7 cellular contexts compared by ENCODE assay signal in the genomic region with DNA sequence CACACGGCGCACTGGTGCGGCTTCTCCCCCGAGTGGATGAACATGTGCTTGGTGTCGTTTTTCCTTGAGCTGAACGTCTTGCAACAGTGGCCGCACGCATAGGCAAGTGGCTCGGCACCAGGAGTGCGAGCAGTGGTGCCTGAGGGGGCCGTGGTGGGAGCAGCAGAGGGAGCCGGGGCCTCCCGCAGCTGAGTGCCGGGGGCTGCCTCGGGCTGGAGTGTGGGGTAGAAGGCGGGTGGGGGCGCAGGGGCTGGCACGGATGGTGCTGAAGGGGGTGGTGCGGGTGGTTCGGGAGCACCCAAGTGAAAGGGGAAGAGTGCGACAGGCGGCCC.
DNase-seq lines count a peak whose midpoint lies in the region; ATAC-seq and TF ChIP-seq lines count a peak whose summit lies in the region.
"Not testable (repeated sequence)": the region's sequence is repeated elsewhere in the genome, so short reads cannot be mapped to it uniquely, and the experiment has no call there.

No MANE protein-coding gene starts in this region.

- not testable (repeated sequence) for H3K4me1 ChIP-seq in GM23338 (ENCODE audit: insufficient read depth); foreskin keratinocyte; naive thymus-derived CD4-positive, alpha-beta T cell (ENCODE audit: control insufficient read depth in 2 of 2, insufficient read depth in 2 of 2, low read length in 2 of 2); aorta (ENCODE audit: control insufficient read depth in 1 of 2, insufficient read depth in 2 of 2, low read length in 2 of 2)

- H3K27me3 ChIP-seq in GM23338 (ENCODE audit: insufficient read depth); foreskin keratinocyte; naive thymus-derived CD4-positive, alpha-beta T cell (ENCODE audit: control insufficient read depth in 2 of 2, insufficient read depth in 2 of 2, low read length in 2 of 2); aorta (ENCODE audit: control insufficient read depth in 1 of 2, insufficient read depth in 2 of 2, low read length in 1 of 2): not testable (repeated sequence)

- H3K9me3 ChIP-seq in naive thymus-derived CD4-positive, alpha-beta T cell (ENCODE audit: control insufficient read depth in 2 of 3, low read length in 3 of 3); aorta (ENCODE audit: control insufficient read depth, low read length): not testable (repeated sequence)

- not testable (repeated sequence) for H2AFZ ChIP-seq in GM23338

- H3K36me3 ChIP-seq in GM23338 (ENCODE audit: insufficient read depth); naive thymus-derived CD4-positive, alpha-beta T cell (ENCODE audit: control insufficient read depth in 2 of 3, insufficient read depth in 3 of 3, low read length in 3 of 3); aorta (ENCODE audit: control insufficient read depth in 1 of 2, insufficient read depth in 2 of 2, low read length in 1 of 2): not testable (repeated sequence)

- not testable (repeated sequence) for H3K27me3 Mint-ChIP-seq in GM23338 (ENCODE audit: insufficient read depth, low read depth, poor library complexity); activated T-cell treated with anti-CD3 and anti-CD28 coated beads, Interleukin-2, amount 50 U/mL, for 72 hours (ENCODE audit: low read depth); naive thymus-derived CD4-positive, alpha-beta T cell

- H3K4me2 ChIP-seq in GM23338, result not testable (repeated sequence)

- H3K4me1 Mint-ChIP-seq in GM23338; activated T-cell treated with anti-CD3 and anti-CD28 coated beads, Interleukin-2, amount 50 U/mL, for 72 hours (ENCODE audit: low read depth); naive thymus-derived CD4-positive, alpha-beta T cell: not testable (repeated sequence)

- H3K36me3 Mint-ChIP-seq in GM23338 (ENCODE audit: low read depth); activated T-cell treated with anti-CD3 and anti-CD28 coated beads, Interleukin-2, amount 50 U/mL, for 72 hours (ENCODE audit: insufficient read depth in 2 of 2); naive thymus-derived CD4-positive, alpha-beta T cell: not testable (repeated sequence)

- H3K9me3 Mint-ChIP-seq in GM23338; activated T-cell treated with anti-CD3 and anti-CD28 coated beads, Interleukin-2, amount 50 U/mL, for 72 hours; naive thymus-derived CD4-positive, alpha-beta T cell: not testable (repeated sequence)

- not testable (repeated sequence) for H4K20me1 ChIP-seq in GM23338 (replicated peaks; ENCODE audit: insufficient read depth)

- CTCF ChIA-PET in naive thymus-derived CD4-positive, alpha-beta T cell (lab: Charles Lee), result not testable (repeated sequence)

- TF ChIP-seq CTCF in GM23338 (conservative IDR thresholded peaks at IDR 0.05; ENCODE audit: low read depth in 2 of 2); foreskin keratinocyte (conservative IDR thresholded peaks at IDR 0.05): not testable (repeated sequence)

- not testable (repeated sequence) for DNase-seq in GM23338 (ENCODE audit: low spot score); activated T-cell treated with anti-CD3 and anti-CD28 coated beads, Interleukin-2, amount 50 U/mL, for 72 hours; foreskin keratinocyte; left ventricle myocardium superior; naive thymus-derived CD4-positive, alpha-beta T cell; aorta

- H3K27ac ChIP-seq in GM23338 (ENCODE audit: low read depth); foreskin keratinocyte; naive thymus-derived CD4-positive, alpha-beta T cell (ENCODE audit: low read depth, low read length); aorta (ENCODE audit: low read depth in 1 of 2, low read length in 2 of 2): not testable (repeated sequence)

- H3K79me2 ChIP-seq in GM23338 (replicated peaks; ENCODE audit: insufficient read depth), result not testable (repeated sequence)

- POLR2A ChIA-PET in naive thymus-derived CD4-positive, alpha-beta T cell (lab: Charles Lee), result not testable (repeated sequence)

- WGBS in aorta, 2 donors, result no CpG with 5 or more reads among the region's 22 CpGs

- H3K9me2 ChIP-seq in GM23338 (ENCODE audit: insufficient read depth), result not testable (repeated sequence)

- not testable (repeated sequence) for H3F3A ChIP-seq in GM23338 (replicated peaks; ENCODE audit: low read depth)

- H3K27ac Mint-ChIP-seq in GM23338; activated T-cell treated with anti-CD3 and anti-CD28 coated beads, Interleukin-2, amount 50 U/mL, for 72 hours; naive thymus-derived CD4-positive, alpha-beta T cell: not testable (repeated sequence)

- ATAC-seq in GM23338, result peak; percentile 33
- peak; percentile 34 for ATAC-seq in SK-N-SH treated with all-trans-retinoic acid at 6 μM for 48 hours
- ATAC-seq in activated T-cell treated with anti-CD3 and anti-CD28 coated beads, Interleukin-2, amount 50 U/mL, for 72 hours (replicated peaks in 1 of 2), result peak; percentile 11 to 24
- peak; percentile 21 for ATAC-seq in foreskin keratinocyte
- peak; percentile 30 for ATAC-seq in left ventricle myocardium superior
- ATAC-seq in naive thymus-derived CD4-positive, alpha-beta T cell, result peak; percentile 5
- ATAC-seq in aorta (ENCODE audit: low FRiP score), result peak; percentile 63

- intact Hi-C loops in left ventricle myocardium superior (cut with micrococcal nuclease); naive thymus-derived CD4-positive, alpha-beta T cell (cut with micrococcal nuclease); aorta (cut with DNase I): not testable (repeated sequence)

- not testable (repeated sequence) for H3K4me3 ChIP-seq in GM23338; naive thymus-derived CD4-positive, alpha-beta T cell (ENCODE audit: low read length); aorta (ENCODE audit: low read length in 2 of 2)

- not testable (repeated sequence) for H3K4me3 Mint-ChIP-seq in GM23338; activated T-cell treated with anti-CD3 and anti-CD28 coated beads, Interleukin-2, amount 50 U/mL, for 72 hours; naive thymus-derived CD4-positive, alpha-beta T cell

Comparison
In these comparisons a context has a peak if more than half of its experiments do, and no peak if none do; other contexts are left out.
1. ATAC-seq: peak in every context shown above with its lines; median percentile 63 in aorta; 34 in SK-N-SH treated with all-trans-retinoic acid at 6 μM for 48 hours; 33 in GM23338; 30 in left ventricle myocardium superior; 21 in foreskin keratinocyte; 18 in activated T-cell treated with anti-CD3 and anti-CD28 coated beads, Interleukin-2, amount 50 U/mL, for 72 hours; 5 in naive thymus-derived CD4-positive, alpha-beta T cell.